7 cellular contexts compared by ENCODE assay signal in genomic region chr4:165325732-165326512, GRCh38. TPM values are rescaled to one million over a fixed set of nuclear protein-coding genes. Genes with fewer than 3 reads are reported as not detected.
DNase-seq lines count a peak whose midpoint lies in the region; ATAC-seq and TF ChIP-seq lines count a peak whose summit lies in the region.

No MANE protein-coding gene starts in this region.

- no peaks in the 10 kb centered on the region for H3K27me3 ChIP-seq in GM23248 (replicated peaks; ENCODE audit: insufficient read depth)
- no peaks in the 10 kb centered on the region for H3K27me3 ChIP-seq in ovary

- peak overlapping the region; percentile 79 for H3K4me2 ChIP-seq in GM23248 (ENCODE audit: unreplicated experiment)

- H4K20me1 ChIP-seq in GM23248 (ENCODE audit: insufficient read depth) = no peaks in the 10 kb centered on the region

- ATAC-seq in GM19035 (IDR thresholded peaks at IDR 0.05; ENCODE audit: unreplicated experiment) = no peak
- no peak for ATAC-seq in GM18505 (IDR thresholded peaks at IDR 0.05; ENCODE audit: unreplicated experiment)
- ATAC-seq in HG03571 (IDR thresholded peaks at IDR 0.05; ENCODE audit: unreplicated experiment) = no peak

- H3K4me3 ChIP-seq in GM23248 = peak overlapping the region; percentile 85
- no peak overlapping the region for H3K4me3 ChIP-seq in ovary

- peak overlapping the region; percentile 91 for H3K27ac ChIP-seq in GM23248
- H3K27ac ChIP-seq in epithelial cell of prostate = peak overlapping the region; percentile 97
- peak overlapping the region; percentile 8 to 77 for H3K27ac ChIP-seq in ovary

- H3K79me2 ChIP-seq in GM23248 (ENCODE audit: insufficient read depth) = peaks cover 34% of the 10 kb centered on the region

- peaks cover 25% of the 10 kb centered on the region for H3F3A ChIP-seq in GM23248 (ENCODE audit: insufficient read depth)

- intact Hi-C loops in ovary (cut with DNase I) = loop anchor here in 2 of 4 donors (5.0 to 10.0 kb wide), 2 partner anchors 211 to 214 kb away; partner anchors contain the start of gene TMEM192 (in 2 of the 2)

- H3K36me3 ChIP-seq in GM23248 (ENCODE audit: low read depth) = no peaks in the 10 kb centered on the region
- H3K36me3 ChIP-seq in ovary = no peaks in the 10 kb centered on the region

- no peak for TF ChIP-seq CTCF in ovary (IDR thresholded peaks at IDR 0.05)

- TF ChIP-seq POLR2A in ovary (IDR thresholded peaks at IDR 0.05) (no peak), GM18505 (IDR thresholded peaks at IDR 0.05; ENCODE audit: borderline replicate concordance, extremely low read depth, insufficient read depth, insufficient read length) (no peak)

- H3K9ac ChIP-seq in GM23248 = peak overlapping the region; percentile 91; the same call in 1 of the 2 replicates

- DNase-seq in GM23248 = peak; percentile 72
- DNase-seq in OCI-M1 (lab: John Stamatoyannopoulos, UW) = peak; percentile 74
- DNase-seq in epithelial cell of prostate (ENCODE audit: low read depth, low spot score) = peak; percentile 64
- peak in 3 of 5 donors; percentile 14 to 32 (median 19) for DNase-seq in ovary

- H3K9me2 ChIP-seq in GM23248 (ENCODE audit: insufficient read depth) = no peaks in the 10 kb centered on the region

- in situ Hi-C loops in GM23248 (cut with MboI) = no loop called here

- no peak for TF ChIP-seq EP300 in ovary (IDR thresholded peaks at IDR 0.05)

- peak overlapping the region; percentile 88 for H2AFZ ChIP-seq in GM23248

- WGBS in GM23248 (ENCODE audit: low coverage in 1 of 2, low lambda C conversion rate in 2 of 2, missing lambda C conversion rate in 2 of 2), 2 experiments = 54 to 59% methylated on average over 8 of the region's 8 CpGs
- WGBS in ovary, 3 donors = 48 to 54% (median 49%) methylated on average over 8 of the region's 8 CpGs

- H3K4me1 ChIP-seq in GM23248 (ENCODE audit: insufficient read depth) (peaks cover 32% of the 10 kb centered on the region), ovary (ENCODE audit: insufficient read depth) (peaks cover 9% of the 10 kb centered on the region)

- no peaks in the 10 kb centered on the region for H3K9me3 ChIP-seq in GM23248 (ENCODE audit: low read depth)
- H3K9me3 ChIP-seq in ovary = no peaks in the 10 kb centered on the region

RNA-seq across cellular contexts. Expression of gene MSMO1, which starts 1.5 kb away (rescaled TPM):
- 72.2 and 80.9 TPM in 2 replicates for total RNA-seq in GM23248 (2014; rRNA removed; shearing (Covaris generic))
- 70.9 and 72.7 TPM in 2 replicates for polyA plus RNA-seq in GM23248 (2016; fragmentation: Nextera tagmentation; extraction: Ambion mirVana)
- 100 to 1,000 TPM in 1 of 7 donors, 10 to 100 TPM in 6; 19.8 to 172 (median 25.7) TPM for total RNA-seq in ovary
- 100 to 1,000 TPM in 1 of 2 donors, 10 to 100 TPM in 1; 16.7 to 199 TPM for polyA plus RNA-seq in ovary

RNA-seq across cellular contexts. Expression of gene CPE, which starts 52.9 kb away (rescaled TPM):
- 66.9 and 77.9 TPM in 2 replicates for total RNA-seq in GM23248 (2014; rRNA removed; shearing (Covaris generic))
- 51.0 and 53.9 TPM in 2 replicates for polyA plus RNA-seq in GM23248 (2016; fragmentation: Nextera tagmentation; extraction: Ambion mirVana)
- total RNA-seq in ovary = 100 to 1,000 TPM in 1 of 7 donors, 10 to 100 TPM in 6; 19.9 to 114 (median 37.8) TPM
- polyA plus RNA-seq in ovary = 100 to 1,000 TPM in 1 of 2 donors, 10 to 100 TPM in 1; 69.2 to 207 TPM

Comparison
In these comparisons a context has a peak if more than half of its experiments do, and no peak if none do; other contexts are left out.
1. DNase-seq: peak in every context shown above with its lines; median percentile 74 in OCI-M1; 72 in GM23248; 64 in epithelial cell of prostate; 19 in ovary.
2. H3K27ac ChIP-seq: peak in every context shown above with its lines; median percentile 97 in epithelial cell of prostate; 91 in GM23248; 42 in ovary.